1 cellular context compared by ENCODE assay signal in the genomic region with DNA sequence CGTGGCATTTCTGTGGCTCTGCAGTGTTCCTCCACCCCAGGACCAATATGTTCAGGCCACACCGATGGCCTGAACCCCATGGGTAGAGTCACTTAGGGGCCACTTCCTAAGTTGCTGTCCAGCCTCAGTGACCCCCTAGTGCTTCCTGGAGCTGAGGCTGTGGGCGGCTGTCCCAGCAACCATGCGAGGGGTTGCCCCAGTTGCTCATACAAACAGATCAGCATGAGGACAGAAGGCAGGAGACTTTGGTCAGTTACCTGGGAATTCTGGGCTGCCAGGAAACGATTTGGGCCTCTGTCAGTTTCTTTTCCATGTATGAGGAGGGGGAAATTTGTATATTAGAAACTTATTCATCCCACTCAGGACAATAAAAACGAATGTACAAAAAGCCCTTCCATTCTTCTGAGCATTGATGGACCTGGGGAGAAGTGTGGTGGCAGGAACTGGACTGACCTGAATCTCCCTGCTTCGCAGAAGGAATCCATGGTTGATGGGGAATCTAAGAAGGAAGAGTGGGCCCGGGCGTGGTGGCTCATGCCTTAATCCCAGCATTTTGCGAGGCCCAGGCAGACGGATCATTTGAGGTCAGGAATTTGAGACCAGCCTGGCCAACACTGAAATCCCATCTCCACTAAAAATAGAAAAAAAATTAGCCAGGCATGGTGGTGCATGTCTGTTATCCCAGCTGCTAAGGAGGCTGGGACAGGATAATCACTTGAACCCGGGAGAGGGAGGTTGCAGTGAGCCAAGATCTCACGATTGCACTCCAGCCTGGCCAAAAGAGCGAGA.
TF ChIP-seq lines count a peak whose summit lies in the region.

No MANE protein-coding gene starts in this region.

TF ChIP-seq in K562, 482 proteins besides CTCF, POLR2A, EP300 and RAD21:
- TF ChIP-seq ETV1 (tag; conservative IDR thresholded peaks at IDR 0.05; ENCODE audit: low read depth): no peak
- no peak for TF ChIP-seq SMAD3 (CRISPR knock-in tag; conservative IDR thresholded peaks at IDR 0.05)
- TF ChIP-seq, protein P1, sequence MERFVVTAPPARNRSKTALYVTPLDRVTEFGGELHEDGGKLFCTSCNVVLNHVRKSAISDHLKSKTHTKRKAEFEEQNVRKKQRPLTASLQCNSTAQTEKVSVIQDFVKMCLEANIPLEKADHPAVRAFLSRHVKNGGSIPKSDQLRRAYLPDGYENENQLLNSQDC (CRISPR knock-in tag; IDR thresholded peaks at IDR 0.05): no peak
- no peak for TF ChIP-seq ZNF444 (CRISPR knock-in tag; IDR thresholded peaks at IDR 0.05)
- no peak for TF ChIP-seq ZNF695 (CRISPR knock-in tag; IDR thresholded peaks at IDR 0.05)
- TF ChIP-seq, protein P2, sequence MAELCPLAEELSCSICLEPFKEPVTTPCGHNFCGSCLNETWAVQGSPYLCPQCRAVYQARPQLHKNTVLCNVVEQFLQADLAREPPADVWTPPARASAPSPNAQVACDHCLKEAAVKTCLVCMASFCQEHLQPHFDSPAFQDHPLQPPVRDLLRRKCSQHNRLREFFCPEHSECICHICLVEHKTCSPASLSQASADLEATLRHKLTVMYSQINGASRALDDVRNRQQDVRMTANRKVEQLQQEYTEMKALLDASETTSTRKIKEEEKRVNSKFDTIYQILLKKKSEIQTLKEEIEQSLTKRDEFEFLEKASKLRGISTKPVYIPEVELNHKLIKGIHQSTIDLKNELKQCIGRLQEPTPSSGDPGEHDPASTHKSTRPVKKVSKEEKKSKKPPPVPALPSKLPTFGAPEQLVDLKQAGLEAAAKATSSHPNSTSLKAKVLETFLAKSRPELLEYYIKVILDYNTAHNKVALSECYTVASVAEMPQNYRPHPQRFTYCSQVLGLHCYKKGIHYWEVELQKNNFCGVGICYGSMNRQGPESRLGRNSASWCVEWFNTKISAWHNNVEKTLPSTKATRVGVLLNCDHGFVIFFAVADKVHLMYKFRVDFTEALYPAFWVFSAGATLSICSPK (IDR thresholded peaks at IDR 0.05; ENCODE audit: borderline replicate concordance): no peak
- TF ChIP-seq PHTF2 (CRISPR knock-in tag; IDR thresholded peaks at IDR 0.05): no peak
- TF ChIP-seq U2AF1 (optimal IDR thresholded peaks at IDR 0.05; ENCODE audit: low read depth, low read length): no peak
- TF ChIP-seq JUNB (CRISPR knock-in tag; conservative IDR thresholded peaks at IDR 0.05): no peak
- TF ChIP-seq NFRKB (IDR thresholded peaks at IDR 0.05; ENCODE audit: low read depth): no peak
- TF ChIP-seq CHD2 (IDR thresholded peaks at IDR 0.05; ENCODE audit: low read depth, low read length): no peak
- no peak for TF ChIP-seq ZNF395 (CRISPR knock-in tag; IDR thresholded peaks at IDR 0.05)
- TF ChIP-seq FOXK1 (CRISPR knock-in tag; IDR thresholded peaks at IDR 0.05; ENCODE audit: borderline replicate concordance): no peak
- no peak for TF ChIP-seq NFIX (CRISPR knock-in tag; IDR thresholded peaks at IDR 0.05; ENCODE audit: low read depth)
